ENCODE assay signal across 16 cellular contexts in genomic region chr22:42651134-42651533, GRCh38. TPM values are rescaled to one million over a fixed set of nuclear protein-coding genes. Genes with fewer than 3 reads are reported as not detected.
DNase-seq lines count a peak whose midpoint lies in the region; ATAC-seq lines count a peak whose summit lies in the region.
"Had no signal": no experiment of that assay in that cellular context is flagged by ENCODE, and none has a peak within 500 bp of the region (broad histone marks: within the 10 kb centered on the region; RNA-seq: fewer than 3 reads in every experiment).

No MANE protein-coding gene starts in this region.

- H3K4me1 Mint-ChIP-seq in T-cell (peaks cover 17 to 29% (median 23%) of the 10 kb centered on the region in 3 donors), immature natural killer cell (peaks cover 16 to 22% of the 10 kb centered on the region in 2 donors)

- H3K4me3 Mint-ChIP-seq in T-cell (peak overlapping the region in 2 of 3 donors; percentile 57 to 92), immature natural killer cell (peak overlapping the region in 4 of 5 donors; percentile 7 to 88 (median 38))

- ATAC-seq in T-cell (replicated peaks in 1 of 4) = no peak
- no peak for ATAC-seq in HG02763 (IDR thresholded peaks at IDR 0.05; ENCODE audit: unreplicated experiment)
- ATAC-seq in HG03442 (IDR thresholded peaks at IDR 0.05; ENCODE audit: unreplicated experiment) = no peak
- no peak for ATAC-seq in GM18502 (IDR thresholded peaks at IDR 0.05; ENCODE audit: poor library complexity, unreplicated experiment)

- CTCF ChIA-PET in T-cell (lab: Charles Lee) = no interaction called here

- H3K27ac Mint-ChIP-seq in T-cell (no peak overlapping the region), immature natural killer cell (peak overlapping the region in 2 of 6 donors; percentile 45 to 74)

- peak; percentile 50 for DNase-seq in AG08396 (ENCODE audit: low spot score)
- peak; percentile 59 for DNase-seq in EH (ENCODE audit: low read depth)
- DNase-seq in T-cell = no peak
- no peak for DNase-seq in immature natural killer cell
- no peak for DNase-seq in amniotic stem cell (lab: John Stamatoyannopoulos, UW)
- DNase-seq: activated T-cell treated with anti-CD3 and anti-CD28 coated beads, Interleukin-2, amount 50 U/mL, for 48 hours; central memory CD4-positive, alpha-beta T cell; NCI-H1105; NCI-H69; SJCRH30; stimulated activated CD4-positive, alpha-beta T cell treated with anti-CD3 and anti-CD28 coated beads, Interleukin-4, amount 100 ng/mL, for 24 hours; stimulated activated naive CD4-positive, alpha-beta T cell had no signal

- POLR2A ChIA-PET in T-cell (lab: Charles Lee) = no interaction called here

- H3K9me3 Mint-ChIP-seq in T-cell = no peaks in the 10 kb centered on the region
- no peaks in the 10 kb centered on the region for H3K9me3 Mint-ChIP-seq in immature natural killer cell

- H3K27me3 Mint-ChIP-seq in T-cell (peaks cover 0 to 4% of the 10 kb centered on the region in 2 donors), immature natural killer cell (ENCODE audit: low read depth in 3 of 3) (peaks cover 5 to 20% (median 12%) of the 10 kb centered on the region in 3 donors)

- no peaks in the 10 kb centered on the region for H3K36me3 Mint-ChIP-seq in T-cell
- H3K36me3 Mint-ChIP-seq in immature natural killer cell = no peaks in the 10 kb centered on the region

RNA-seq across cellular contexts. Expression of gene CYB5R3, which starts 1.9 kb away (rescaled TPM):
- total RNA-seq in T-cell = 10 to 100 TPM; 40.8 to 58.6 (median 51.0) TPM
- 100 to 1,000 TPM in 1 of 3 donors, 10 to 100 TPM in 2; 52.2 to 117 (median 77.7) TPM for polyA plus RNA-seq in immature natural killer cell

RNA-seq across cellular contexts. Expression of gene ATP5MGL, which starts 10.7 kb away (rescaled TPM):
- 1 to 10 TPM in 4 of 5 donors, under 1 TPM in 1; 0.79 to 5.0 (median 1.8) TPM for total RNA-seq in T-cell
- under 1 TPM in 1 of 3 donors, not detected in 2; 0.35 TPM for polyA plus RNA-seq in immature natural killer cell
- total RNA-seq: right atrium auricular region had no signal

RNA-seq across cellular contexts. Expression of gene POLDIP3, which starts 36.5 kb away (rescaled TPM):
- total RNA-seq in T-cell = 10 to 100 TPM; 66.5 to 83.8 (median 81.0) TPM
- polyA plus RNA-seq in immature natural killer cell = 10 to 100 TPM; 54.4 to 77.2 (median 73.6) TPM

Comparison
In these comparisons a context has a peak if more than half of its experiments do, and no peak if none do; other contexts are left out.
1. DNase-seq: peak in AG08396 (single experiment) and EH (single experiment); none in T-cell (0 of 34), immature natural killer cell (0 of 3) and amniotic stem cell (single experiment).